In the genomic region with DNA sequence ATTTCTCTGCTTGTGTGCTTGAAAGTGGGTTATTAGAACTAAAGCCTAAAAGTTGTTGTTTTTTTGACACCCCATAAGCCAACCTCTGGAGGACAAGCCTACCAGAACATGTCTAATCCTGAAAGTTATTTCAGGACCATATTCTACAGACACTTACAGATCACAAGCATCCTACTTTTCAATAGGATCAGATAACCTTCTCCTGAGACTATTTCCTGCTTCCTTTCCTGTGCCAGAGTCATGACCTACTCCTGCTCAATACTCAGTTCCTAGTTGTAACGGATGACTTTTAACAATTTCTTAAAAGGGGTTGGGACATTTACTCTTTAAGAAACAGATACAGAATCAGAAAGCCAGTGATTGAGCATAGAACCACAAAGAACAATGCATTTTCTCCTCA, we compare ENCODE assay signal across 14 cellular contexts. TPM values are rescaled to one million over a fixed set of nuclear protein-coding genes. Genes with fewer than 3 reads are reported as not detected.
A peak's percentile ranks its signal among the peaks of the same experiment; 100 is the strongest.
DNase-seq lines count a peak whose midpoint lies in the region; ATAC-seq and TF ChIP-seq lines count a peak whose summit lies in the region.
"Had no signal": no experiment of that assay in that cellular context is flagged by ENCODE, and none has a peak within 500 bp of the region (broad histone marks: within the 10 kb centered on the region; RNA-seq: fewer than 3 reads in every experiment).

No MANE protein-coding gene starts in this region.

- no peak for TF ChIP-seq CTCF in cardiac muscle cell (IDR thresholded peaks at IDR 0.05; ENCODE audit: low read depth, low read length)
- TF ChIP-seq CTCF in heart right ventricle (IDR thresholded peaks at IDR 0.05) = no peak
- no peak for TF ChIP-seq CTCF in A673 (conservative IDR thresholded peaks at IDR 0.05; ENCODE audit: low read depth, low read length)
- no peak for TF ChIP-seq CTCF in endothelial cell (IDR thresholded peaks at IDR 0.05; ENCODE audit: unreplicated experiment)

- intact Hi-C loops in heart right ventricle (cut with DNase I) (loop anchor here in 3 of 10 donors (5.0 to 10.0 kb wide), 2 partner anchors 64 to 132 kb away; no protein-coding TSS in a partner anchor), A673 (cut with micrococcal nuclease; ENCODE audit: unreplicated experiment) (no loop called here)

- no TSS peak for BruUV-seq in A673 (replicated peaks; lab: Mats Ljungman, UMichigan)

- no peak overlapping the region for H3K4me3 Mint-ChIP-seq in endothelial cell (ENCODE audit: unreplicated experiment)
- H3K4me3 Mint-ChIP-seq: CD4-positive, alpha-beta T cell had no signal

- H3K9me3 ChIP-seq in cardiac muscle cell (ENCODE audit: low read depth) = no peaks in the 10 kb centered on the region
- no peaks in the 10 kb centered on the region for H3K9me3 ChIP-seq in heart right ventricle
- no peaks in the 10 kb centered on the region for H3K9me3 ChIP-seq in A673 (ENCODE audit: low read depth, low read length, poor library complexity, severe bottlenecking)
- H3K9me3 ChIP-seq: Caco-2, HAP-1 had no signal

- H3K27ac Mint-ChIP-seq in endothelial cell (ENCODE audit: unreplicated experiment) = peak overlapping the region; percentile 85
- H3K27ac Mint-ChIP-seq: CD4-positive, alpha-beta T cell had no signal

- H3K4me3 ChIP-seq in cardiac muscle cell = no peak overlapping the region
- no peak overlapping the region for H3K4me3 ChIP-seq in heart right ventricle
- H3K4me3 ChIP-seq in A673 (ENCODE audit: low read depth, low read length, poor library complexity, severe bottlenecking) = no peak overlapping the region
- H3K4me3 ChIP-seq: GM23248, HAP-1 had no signal

- POLR2A ChIA-PET in A673 (lab: Charles Lee; ENCODE audit: low non-redundant PET) = no interaction called here

- H3K36me3 ChIP-seq in cardiac muscle cell (no peaks in the 10 kb centered on the region), heart right ventricle (no peaks in the 10 kb centered on the region), A673 (ENCODE audit: insufficient read depth, low read length, poor library complexity, severe bottlenecking) (no peaks in the 10 kb centered on the region)
- H3K36me3 ChIP-seq: HAP-1 had no signal

- ATAC-seq in heart right ventricle = no peak
- no peak for ATAC-seq in GM21529 (IDR thresholded peaks at IDR 0.05; ENCODE audit: unreplicated experiment)

- no peaks in the 10 kb centered on the region for H3K36me3 Mint-ChIP-seq in endothelial cell (ENCODE audit: low read depth, unreplicated experiment)

- H3K4me1 ChIP-seq in cardiac muscle cell (ENCODE audit: low read depth) (peaks cover 35% of the 10 kb centered on the region), heart right ventricle (peaks cover 0 to 86% (median 39%) of the 10 kb centered on the region in 9 donors), A673 (ENCODE audit: insufficient read depth, low read length, poor library complexity, severe bottlenecking) (peaks cover 27% of the 10 kb centered on the region)
- H3K4me1 ChIP-seq: Caco-2 had no signal

- H3K27ac ChIP-seq in cardiac muscle cell = peak overlapping the region; percentile 75
- H3K27ac ChIP-seq in heart right ventricle = peak overlapping the region in 2 of 10 donors; percentile 6 to 27
- no peak overlapping the region for H3K27ac ChIP-seq in A673 (ENCODE audit: low read depth, low read length, poor library complexity, severe bottlenecking)
- H3K27ac ChIP-seq: C4-2B, GM23248 had no signal

- 49 to 52% methylated on average over 1 of the region's 1 CpG for WGBS in heart right ventricle, 2 donors

- H3K4me1 Mint-ChIP-seq in endothelial cell (ENCODE audit: unreplicated experiment) = peaks cover 54% of the 10 kb centered on the region

- CTCF ChIA-PET in A673 (lab: Charles Lee) = no interaction called here

- H3K27me3 ChIP-seq in cardiac muscle cell (no peaks in the 10 kb centered on the region), heart right ventricle (no peaks in the 10 kb centered on the region), A673 (replicated peaks; ENCODE audit: insufficient read depth, low read depth, low read length, poor library complexity) (no peaks in the 10 kb centered on the region)

- H3K27me3 Mint-ChIP-seq in endothelial cell (ENCODE audit: unreplicated experiment) = no peaks in the 10 kb centered on the region

- DNase-seq in cardiac muscle cell (ENCODE audit: low read depth in 1 of 2, low spot score in 1 of 2) = no peak
- no peak for DNase-seq in heart right ventricle
- peak; percentile 18 for DNase-seq in A673 (ENCODE audit: low spot score)
- DNase-seq in endothelial cell (ENCODE audit: low spot score) = no peak
- DNase-seq in T-helper 1 cell = no peak
- DNase-seq: AML-193; Caco-2; CD4-positive, alpha-beta T cell; DMS79 treated with DMSO at 0.1 percent for 48 hours; GF-D8; GM23248 had no signal

- H3K9me3 Mint-ChIP-seq in endothelial cell (ENCODE audit: unreplicated experiment) = no peaks in the 10 kb centered on the region
- H3K9me3 Mint-ChIP-seq: CD4-positive, alpha-beta T cell had no signal

RNA-seq across cellular contexts. Expression of a gene that starts 5.3 kb away (rescaled TPM):
- 56.8 and 107 TPM in 2 replicates for total RNA-seq in cardiac muscle cell
- polyA plus RNA-seq in cardiac muscle cell = 64.8 and 84.7 TPM in 2 replicates
- 100 to 1,000 TPM; 112 to 269 (median 205) TPM for total RNA-seq in heart right ventricle
- 10 to 100 TPM; 16.8 to 73.2 TPM for polyA plus RNA-seq in heart right ventricle
- total RNA-seq in A673 (2021) = 0.24 and 0.32 TPM in 2 replicates
- 32.0 TPM for total RNA-seq in endothelial cell (ENCODE audit: unreplicated experiment)
- polyA plus RNA-seq: GM23248 had no signal

Comparison
In these comparisons a context has a peak if more than half of its experiments do, and no peak if none do; other contexts are left out.
1. RNA of a gene that starts 5.3 kb away (total RNA-seq): 112 to 269 TPM in heart right ventricle, 56.8 to 107 TPM in cardiac muscle cell and 32.0 TPM in endothelial cell (single experiment); 0.24 to 0.32 TPM in A673; every median in the first group is over 10 times any median in the second.